Comparison of ENCODE assay signal across 36 cellular contexts in the genomic region with DNA sequence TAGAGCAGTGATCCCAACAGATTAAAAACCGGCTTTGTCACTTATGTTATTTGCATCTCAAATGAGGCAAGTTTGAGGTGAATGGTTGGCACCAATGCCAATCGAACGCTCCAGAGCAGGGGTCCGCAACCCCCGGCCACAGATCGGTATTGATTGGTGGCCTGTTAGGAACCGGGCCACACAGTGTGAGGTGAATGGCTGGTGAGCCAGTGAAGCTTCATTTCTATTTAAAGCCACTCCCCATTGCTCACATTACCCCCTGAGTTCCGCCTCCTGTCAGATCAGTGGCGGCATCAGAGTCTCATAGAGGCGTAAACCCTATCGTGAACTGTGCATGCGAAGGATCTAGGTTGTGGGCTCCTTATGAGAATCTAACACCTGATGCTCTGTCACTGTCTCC.
"Had no signal": no experiment of that assay in that cellular context is flagged by ENCODE, and none has a peak within 500 bp of the region (broad histone marks: within the 10 kb centered on the region; RNA-seq: fewer than 3 reads in every experiment).

No MANE protein-coding gene starts in this region.

- ATAC-seq: activated CD4-positive, alpha-beta T cell treated with anti-CD3 and anti-CD28 coated beads for 36 hours; activated CD8-positive, alpha-beta memory T cell treated with anti-CD3 and anti-CD28 coated beads, Interleukin-2, amount 10 ng/mL, durations not matched to agents 7 days and 5 days; activated CD8-positive, alpha-beta T cell treated with anti-CD3 and anti-CD28 coated beads, Interleukin-2, amount 10 ng/mL, durations not matched to agents 7 days and 5 days; activated naive CD8-positive, alpha-beta T cell treated with anti-CD3 and anti-CD28 coated beads, Interleukin-2, amount 50 U/mL, for 24 hours; body of pancreas; effector memory CD8-positive, alpha-beta T cell; foreskin keratinocyte; gastrocnemius medialis; heart left ventricle; T-helper 17 cell had no signal

- H3K36me3 ChIP-seq: adrenal gland, gastrocnemius medialis, heart left ventricle, WERI-Rb-1 had no signal

- H3K27ac Mint-ChIP-seq: activated CD4-positive, alpha-beta memory T cell treated with anti-CD3 and anti-CD28 coated beads for 36 hours; activated CD4-positive, alpha-beta T cell treated with anti-CD3 and anti-CD28 coated beads for 36 hours; activated CD4-positive, alpha-beta T cell treated with anti-CD3 and anti-CD28 coated beads, Interleukin-2, amount 10 ng/mL, durations not matched to agents 24 days and 14 days; activated CD8-positive, alpha-beta memory T cell treated with anti-CD3 and anti-CD28 coated beads, Interleukin-2, amount 10 ng/mL, durations not matched to agents 7 days and 5 days; activated CD8-positive, alpha-beta T cell treated with anti-CD3 and anti-CD28 coated beads, Interleukin-2, amount 10 ng/mL, durations not matched to agents 7 days and 5 days; activated naive CD4-positive, alpha-beta T cell treated with anti-CD3 and anti-CD28 coated beads for 36 hours; activated naive CD4-positive, alpha-beta T cell treated with anti-CD3 and anti-CD28 coated beads, Interleukin-2, amount 50 U/mL, for 24 hours; activated naive CD8-positive, alpha-beta T cell treated with anti-CD3 and anti-CD28 coated beads for 36 hours; activated naive CD8-positive, alpha-beta T cell treated with anti-CD3 and anti-CD28 coated beads, Interleukin-2, amount 50 U/mL, for 24 hours; activated T-helper 1 cell treated with anti-CD3 and anti-CD28 coated beads, Interleukin-12 subunit alpha, Interleukin-12 subunit beta, Interleukin-2, Interleukin-4 antibody, amounts not matched to agents 30 ng/mL and 10 ng/mL and 1 ng/mL, durations not matched to agents 14 hours and 24 hours and 36 hours; activated T-helper 2 cell treated with anti-CD3 and anti-CD28 coated beads, Interferon-gamma antibody, Interleukin-2, Interleukin-4, amounts not matched to agents 10 μg/mL and 5 μg/mL and 100 μg/mL, durations not matched to agents 14 hours and 24 hours and 36 hours; effector memory CD8-positive, alpha-beta T cell; T-helper 17 cell; T-helper 2 cell treated with Interferon-gamma antibody and Interleukin-4, amounts not matched to agents 5 μg/mL and 100 μg/mL, for 36 hours had no signal

- H3K4me1 ChIP-seq: adrenal gland, body of pancreas, foreskin keratinocyte, gastrocnemius medialis had no signal

- H3K4me1 Mint-ChIP-seq: activated CD4-positive, alpha-beta T cell treated with anti-CD3 and anti-CD28 coated beads for 36 hours; activated CD4-positive, alpha-beta T cell treated with anti-CD3 and anti-CD28 coated beads, Interleukin-2, amount 10 ng/mL, durations not matched to agents 24 days and 14 days; activated CD8-positive, alpha-beta memory T cell treated with anti-CD3 and anti-CD28 coated beads, Interleukin-2, amount 10 ng/mL, durations not matched to agents 7 days and 5 days; activated naive CD4-positive, alpha-beta T cell treated with anti-CD3 and anti-CD28 coated beads, Interleukin-2, amount 50 U/mL, for 24 hours; activated naive CD8-positive, alpha-beta T cell treated with anti-CD3 and anti-CD28 coated beads for 36 hours; activated naive CD8-positive, alpha-beta T cell treated with anti-CD3 and anti-CD28 coated beads, Interleukin-2, amount 50 U/mL, for 24 hours; T-helper 17 cell had no signal

- H3K27ac ChIP-seq: adrenal gland, body of pancreas, epithelial cell of prostate, foreskin keratinocyte, gastrocnemius medialis, heart left ventricle, WERI-Rb-1 had no signal

- H3K4me3 ChIP-seq: adrenal gland, body of pancreas, gastrocnemius medialis, heart left ventricle had no signal

- DNase-seq: activated CD4-positive, alpha-beta memory T cell treated with anti-CD3 and anti-CD28 coated beads for 36 hours; activated CD4-positive, alpha-beta T cell treated with anti-CD3 and anti-CD28 coated beads for 36 hours; activated CD4-positive, alpha-beta T cell treated with anti-CD3 and anti-CD28 coated beads, Interleukin-2, amount 10 ng/mL, durations not matched to agents 24 days and 14 days; activated CD4-positive, CD25-positive, alpha-beta regulatory T cell; activated CD4-positive, CD25-positive, alpha-beta regulatory T cell treated with anti-CD3 and anti-CD28 coated beads, Interleukin-2, amount 50 U/mL, for 72 hours; activated CD8-positive, alpha-beta memory T cell treated with anti-CD3 and anti-CD28 coated beads, Interleukin-2, amount 10 ng/mL, durations not matched to agents 7 days and 5 days; activated CD8-positive, alpha-beta memory T cell treated with anti-CD3 and anti-CD28 coated beads, Interleukin-2, amount 50 U/mL, for 4 hours; activated CD8-positive, alpha-beta T cell treated with anti-CD3 and anti-CD28 coated beads, Interleukin-2, amount 10 ng/mL, durations not matched to agents 7 days and 5 days; activated effector memory CD4-positive, alpha-beta T cell treated with anti-CD3 and anti-CD28 coated beads, Interleukin-2, amount 50 U/mL, for 16 hours; activated naive CD4-positive, alpha-beta T cell treated with anti-CD3 and anti-CD28 coated beads for 36 hours; activated naive CD8-positive, alpha-beta T cell treated with anti-CD3 and anti-CD28 coated beads for 36 hours; activated naive CD8-positive, alpha-beta T cell treated with anti-CD3 and anti-CD28 coated beads, Interleukin-2, amount 50 U/mL, for 24 hours; activated T-cell treated with anti-CD3 and anti-CD28 coated beads, Interleukin-2, amount 50 U/mL, for 1 hour; activated T-cell treated with anti-CD3 and anti-CD28 coated beads, Interleukin-2, amount 50 U/mL, for 48 hours; adrenal gland; amygdala; aorta; body of pancreas; caudate nucleus; cortex of kidney; dermis blood vessel endothelial cell; effector CD4-positive, alpha-beta T cell; effector memory CD8-positive, alpha-beta T cell; foreskin keratinocyte; gastrocnemius medialis; glutamatergic neuron; heart left ventricle; T-helper 1 cell; T-helper 17 cell; T1000; WERI-Rb-1 had no signal

- H3K36me3 Mint-ChIP-seq: activated CD4-positive, alpha-beta memory T cell treated with anti-CD3 and anti-CD28 coated beads for 36 hours; activated CD8-positive, alpha-beta memory T cell treated with anti-CD3 and anti-CD28 coated beads, Interleukin-2, amount 10 ng/mL, durations not matched to agents 7 days and 5 days; activated naive CD8-positive, alpha-beta T cell treated with anti-CD3 and anti-CD28 coated beads for 36 hours had no signal

- H3K9me3 ChIP-seq: adrenal gland, body of pancreas, gastrocnemius medialis, heart left ventricle had no signal

- H3K27me3 ChIP-seq: adrenal gland, body of pancreas, foreskin keratinocyte, gastrocnemius medialis had no signal

- H3K27me3 Mint-ChIP-seq: activated CD8-positive, alpha-beta memory T cell treated with anti-CD3 and anti-CD28 coated beads, Interleukin-2, amount 10 ng/mL, durations not matched to agents 7 days and 5 days; activated naive CD8-positive, alpha-beta T cell treated with anti-CD3 and anti-CD28 coated beads for 36 hours; effector memory CD8-positive, alpha-beta T cell; T-helper 17 cell had no signal

- H3K4me3 Mint-ChIP-seq: activated CD4-positive, alpha-beta memory T cell treated with anti-CD3 and anti-CD28 coated beads for 36 hours; activated CD4-positive, alpha-beta T cell treated with anti-CD3 and anti-CD28 coated beads for 36 hours; activated CD4-positive, alpha-beta T cell treated with anti-CD3 and anti-CD28 coated beads, Interleukin-2, amount 10 ng/mL, durations not matched to agents 24 days and 14 days; activated CD8-positive, alpha-beta memory T cell treated with anti-CD3 and anti-CD28 coated beads, Interleukin-2, amount 10 ng/mL, durations not matched to agents 7 days and 5 days; activated CD8-positive, alpha-beta T cell treated with anti-CD3 and anti-CD28 coated beads, Interleukin-2, amount 10 ng/mL, durations not matched to agents 7 days and 5 days; activated naive CD4-positive, alpha-beta T cell treated with anti-CD3 and anti-CD28 coated beads for 36 hours; activated naive CD4-positive, alpha-beta T cell treated with anti-CD3 and anti-CD28 coated beads, Interleukin-2, amount 50 U/mL, for 24 hours; activated naive CD8-positive, alpha-beta T cell treated with anti-CD3 and anti-CD28 coated beads for 36 hours; activated naive CD8-positive, alpha-beta T cell treated with anti-CD3 and anti-CD28 coated beads, Interleukin-2, amount 50 U/mL, for 24 hours; activated T-helper 1 cell treated with anti-CD3 and anti-CD28 coated beads, Interleukin-12 subunit alpha, Interleukin-12 subunit beta, Interleukin-2, Interleukin-4 antibody, amounts not matched to agents 30 ng/mL and 10 ng/mL and 1 ng/mL, durations not matched to agents 14 hours and 24 hours and 36 hours; effector memory CD8-positive, alpha-beta T cell; T-helper 17 cell; T-helper 2 cell treated with Interferon-gamma antibody and Interleukin-4, amounts not matched to agents 5 μg/mL and 100 μg/mL, for 36 hours had no signal

- H3K9me3 Mint-ChIP-seq: activated CD4-positive, alpha-beta T cell treated with anti-CD3 and anti-CD28 coated beads, Interleukin-2, amount 10 ng/mL, durations not matched to agents 24 days and 14 days; activated naive CD4-positive, alpha-beta T cell treated with anti-CD3 and anti-CD28 coated beads, Interleukin-2, amount 50 U/mL, for 24 hours; activated T-helper 1 cell treated with anti-CD3 and anti-CD28 coated beads, Interleukin-12 subunit alpha, Interleukin-12 subunit beta, Interleukin-2, Interleukin-4 antibody, amounts not matched to agents 30 ng/mL and 10 ng/mL and 1 ng/mL, durations not matched to agents 14 hours and 24 hours and 36 hours; activated T-helper 2 cell treated with anti-CD3 and anti-CD28 coated beads, Interferon-gamma antibody, Interleukin-2, Interleukin-4, amounts not matched to agents 10 μg/mL and 5 μg/mL and 100 μg/mL, durations not matched to agents 14 hours and 24 hours and 36 hours; T-helper 2 cell treated with Interferon-gamma antibody and Interleukin-4, amounts not matched to agents 5 μg/mL and 100 μg/mL, for 36 hours had no signal
